In the genomic region with DNA sequence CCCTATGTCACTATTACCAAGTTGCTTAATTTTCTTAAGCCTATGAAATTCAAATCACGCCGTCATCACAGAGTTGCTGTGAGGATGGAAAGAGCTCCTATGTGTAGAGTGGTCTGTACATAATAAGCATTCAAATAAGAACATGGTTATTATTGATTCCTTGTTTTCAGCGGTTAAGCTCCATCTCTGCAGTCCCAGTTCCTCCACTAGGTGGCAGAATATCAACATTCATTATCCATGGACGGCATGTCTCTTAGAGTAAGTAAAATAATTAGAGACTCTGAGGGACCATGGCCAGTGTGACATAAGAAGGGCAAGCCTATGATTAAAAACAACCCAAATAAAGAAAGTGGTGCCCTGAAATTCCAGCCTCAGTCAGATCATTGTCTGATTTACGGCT, we compare ENCODE assay signal across 8 cellular contexts.
A peak's percentile ranks its signal among the peaks of the same experiment; 100 is the strongest.
DNase-seq lines count a peak whose midpoint lies in the region; ATAC-seq, FAIRE-seq and TF ChIP-seq lines count a peak whose summit lies in the region.

No MANE protein-coding gene starts in this region.

- ATAC-seq in effector memory CD8-positive, alpha-beta T cell (replicated peaks): no peak

- no peaks in the 10 kb centered on the region for H3K27me3 Mint-ChIP-seq in effector memory CD8-positive, alpha-beta T cell

- DNase-seq in GM12864 (ENCODE audit: low read depth) (no peak), M059J (ENCODE audit: low read depth) (peak; percentile 50), SJCRH30 (peak; percentile 14 to 66), midbrain (lab: John Stamatoyannopoulos, UW) (peak; percentile 38), vagina (ENCODE audit: extremely low spot score in 2 of 2) (no peak)
- DNase-seq in effector memory CD8-positive, alpha-beta T cell: peak; percentile 2 to 4 (median 3)
- no peak for DNase-seq in effector memory CD4-positive, alpha-beta T cell

- H3K4me1 ChIP-seq in SJCRH30: no peaks in the 10 kb centered on the region
- no peaks in the 10 kb centered on the region for H3K4me1 ChIP-seq in vagina
- no peaks in the 10 kb centered on the region for H3K4me1 ChIP-seq in effector memory CD4-positive, alpha-beta T cell (ENCODE audit: control insufficient read depth, insufficient read depth, low read length, poor library complexity, severe bottlenecking)

- TF ChIP-seq POLR2A in vagina (IDR thresholded peaks at IDR 0.05): no peak

- no peaks in the 10 kb centered on the region for H3K27me3 ChIP-seq in SJCRH30
- H3K27me3 ChIP-seq in vagina: no peaks in the 10 kb centered on the region
- no peaks in the 10 kb centered on the region for H3K27me3 ChIP-seq in effector memory CD4-positive, alpha-beta T cell (replicated peaks; ENCODE audit: control insufficient read depth, insufficient read depth, low read length, poor library complexity, severe bottlenecking)

- no peak overlapping the region for H3K4me3 ChIP-seq in GM12864 (ENCODE audit: low read depth, low read length)
- H3K4me3 ChIP-seq in SJCRH30: no peak overlapping the region
- no peak overlapping the region for H3K4me3 ChIP-seq in vagina
- no peak overlapping the region for H3K4me3 ChIP-seq in effector memory CD4-positive, alpha-beta T cell (ENCODE audit: insufficient read depth, low read depth, low read length, poor library complexity, severe bottlenecking)

- TF ChIP-seq CTCF in GM12864 (IDR thresholded peaks at IDR 0.05; ENCODE audit: low read depth, low read length, missing control alignments): peak; percentile 50
- peak; percentile 35 to 69 (median 48) for TF ChIP-seq CTCF in vagina (IDR thresholded peaks at IDR 0.05)

- H3K4me3 Mint-ChIP-seq in effector memory CD8-positive, alpha-beta T cell: no peak overlapping the region

- no peaks in the 10 kb centered on the region for H3K36me3 Mint-ChIP-seq in effector memory CD8-positive, alpha-beta T cell (ENCODE audit: insufficient read depth)

- H3K9me3 Mint-ChIP-seq in effector memory CD8-positive, alpha-beta T cell: no peaks in the 10 kb centered on the region

- H3K9me3 ChIP-seq in SJCRH30 (replicated peaks) (no peaks in the 10 kb centered on the region), vagina (no peaks in the 10 kb centered on the region)
- H3K9me3 ChIP-seq in effector memory CD4-positive, alpha-beta T cell (ENCODE audit: control insufficient read depth, low read length): no peaks in the 10 kb centered on the region

- intact Hi-C loops in vagina (cut with DNase I): loop anchor here (10.0 kb wide), 1 partner anchor 442 kb away; no protein-coding TSS in a partner anchor

- no peak overlapping the region for H3K27ac Mint-ChIP-seq in effector memory CD8-positive, alpha-beta T cell

- H3K27ac ChIP-seq in SJCRH30: no peak overlapping the region
- no peak overlapping the region for H3K27ac ChIP-seq in vagina
- no peak overlapping the region for H3K27ac ChIP-seq in effector memory CD4-positive, alpha-beta T cell (ENCODE audit: insufficient read depth, low read length, poor library complexity, severe bottlenecking)

- no peaks in the 10 kb centered on the region for H3K4me1 Mint-ChIP-seq in effector memory CD8-positive, alpha-beta T cell (ENCODE audit: low read depth in 2 of 2)

- FAIRE-seq in A204.1 (lab: Jason Lieb, UNC): peak; percentile 83

- no peaks in the 10 kb centered on the region for H3K36me3 ChIP-seq in SJCRH30
- H3K36me3 ChIP-seq in vagina: no peaks in the 10 kb centered on the region
- no peaks in the 10 kb centered on the region for H3K36me3 ChIP-seq in effector memory CD4-positive, alpha-beta T cell (ENCODE audit: control insufficient read depth, insufficient read depth, low read length)

Comparison
In these comparisons a context has a peak if more than half of its experiments do, and no peak if none do; other contexts are left out.
1. DNase-seq: peak in M059J (single experiment), SJCRH30 (2 of 2), effector memory CD8-positive, alpha-beta T cell (3 of 3) and midbrain (single experiment); none in GM12864 (single experiment), vagina (0 of 2) and effector memory CD4-positive, alpha-beta T cell (0 of 3).